9 cellular contexts compared by ENCODE assay signal in genomic region chr5:141657937-141658545, GRCh38. TPM values are rescaled to one million over a fixed set of nuclear protein-coding genes. Genes with fewer than 3 reads are reported as not detected.
DNase-seq lines count a peak whose midpoint lies in the region; ATAC-seq and TF ChIP-seq lines count a peak whose summit lies in the region.
"Had no signal": no experiment of that assay in that cellular context is flagged by ENCODE, and none has a peak within 500 bp of the region (broad histone marks: within the 10 kb centered on the region; RNA-seq: fewer than 3 reads in every experiment).

No MANE protein-coding gene starts in this region.

- no peaks in the 10 kb centered on the region for H3K9me3 Mint-ChIP-seq in activated CD8-positive, alpha-beta memory T cell treated with anti-CD3 and anti-CD28 coated beads, Interleukin-2, amount 10 ng/mL, durations not matched to agents 7 days and 5 days (ENCODE audit: low read depth)
- no peaks in the 10 kb centered on the region for H3K9me3 Mint-ChIP-seq in stimulated activated naive CD8-positive, alpha-beta T cell treated with anti-CD3 and anti-CD28 coated beads, Interleukin-15, amount 100 ng/mL, for 72 hours
- H3K9me3 Mint-ChIP-seq in glutamatergic neuron (ENCODE audit: unreplicated experiment) = peaks cover 7% of the 10 kb centered on the region

- peaks cover 3% of the 10 kb centered on the region for H3K36me3 Mint-ChIP-seq in activated CD8-positive, alpha-beta memory T cell treated with anti-CD3 and anti-CD28 coated beads, Interleukin-2, amount 10 ng/mL, durations not matched to agents 7 days and 5 days
- peaks cover 3% of the 10 kb centered on the region for H3K36me3 Mint-ChIP-seq in glutamatergic neuron (ENCODE audit: unreplicated experiment)

- CTCF ChIA-PET in activated CD8-positive, alpha-beta memory T cell treated with anti-CD3 and anti-CD28 coated beads, Interleukin-2, amount 10 ng/mL, durations not matched to agents 7 days and 5 days (lab: Charles Lee) = interaction anchor here (0.8 to 1.3 kb wide), 4 partner anchors 25 to 221 kb away, joined by 3 to 5 read pairs (median 4); partner anchors contain the start of genes DIAPH1 and PCDH1

- TF ChIP-seq CTCF in glutamatergic neuron (IDR thresholded peaks at IDR 0.05; ENCODE audit: partially characterized antibody, unreplicated experiment) = no peak

- no peaks in the 10 kb centered on the region for H3K27me3 Mint-ChIP-seq in activated CD8-positive, alpha-beta memory T cell treated with anti-CD3 and anti-CD28 coated beads, Interleukin-2, amount 10 ng/mL, durations not matched to agents 7 days and 5 days
- no peaks in the 10 kb centered on the region for H3K27me3 Mint-ChIP-seq in stimulated activated naive CD8-positive, alpha-beta T cell treated with anti-CD3 and anti-CD28 coated beads, Interleukin-15, amount 100 ng/mL, for 72 hours
- H3K27me3 Mint-ChIP-seq in glutamatergic neuron (ENCODE audit: unreplicated experiment) = peaks cover 8% of the 10 kb centered on the region

- DNase-seq in activated CD8-positive, alpha-beta memory T cell treated with anti-CD3 and anti-CD28 coated beads, Interleukin-2, amount 10 ng/mL, durations not matched to agents 7 days and 5 days = no peak
- no peak for DNase-seq in activated CD8-positive, alpha-beta memory T cell treated with anti-CD3 and anti-CD28 coated beads, Interleukin-2, amount 50 U/mL, for 4 hours
- DNase-seq in astrocyte of the hippocampus (ENCODE audit: low read depth, low spot score) = peak; percentile 81
- no peak for DNase-seq in stimulated activated naive CD8-positive, alpha-beta T cell treated with anti-CD3 and anti-CD28 coated beads, Interleukin-15, amount 100 ng/mL, for 72 hours
- DNase-seq in glutamatergic neuron = no peak
- DNase-seq: body of pancreas had no signal

- no peak overlapping the region for H3K4me3 Mint-ChIP-seq in activated CD8-positive, alpha-beta memory T cell treated with anti-CD3 and anti-CD28 coated beads, Interleukin-2, amount 10 ng/mL, durations not matched to agents 7 days and 5 days
- no peak overlapping the region for H3K4me3 Mint-ChIP-seq in stimulated activated naive CD8-positive, alpha-beta T cell treated with anti-CD3 and anti-CD28 coated beads, Interleukin-15, amount 100 ng/mL, for 72 hours
- no peak overlapping the region for H3K4me3 Mint-ChIP-seq in glutamatergic neuron (ENCODE audit: unreplicated experiment)

- H3K4me1 Mint-ChIP-seq in activated CD8-positive, alpha-beta memory T cell treated with anti-CD3 and anti-CD28 coated beads, Interleukin-2, amount 10 ng/mL, durations not matched to agents 7 days and 5 days = no peaks in the 10 kb centered on the region
- H3K4me1 Mint-ChIP-seq in stimulated activated naive CD8-positive, alpha-beta T cell treated with anti-CD3 and anti-CD28 coated beads, Interleukin-15, amount 100 ng/mL, for 72 hours = no peaks in the 10 kb centered on the region
- no peaks in the 10 kb centered on the region for H3K4me1 Mint-ChIP-seq in glutamatergic neuron (ENCODE audit: low read depth, unreplicated experiment)

- no peak overlapping the region for H3K27ac Mint-ChIP-seq in activated CD8-positive, alpha-beta memory T cell treated with anti-CD3 and anti-CD28 coated beads, Interleukin-2, amount 10 ng/mL, durations not matched to agents 7 days and 5 days
- H3K27ac Mint-ChIP-seq in stimulated activated naive CD8-positive, alpha-beta T cell treated with anti-CD3 and anti-CD28 coated beads, Interleukin-15, amount 100 ng/mL, for 72 hours = no peak overlapping the region
- H3K27ac Mint-ChIP-seq in glutamatergic neuron (ENCODE audit: unreplicated experiment) = no peak overlapping the region

- ATAC-seq in activated CD8-positive, alpha-beta memory T cell treated with anti-CD3 and anti-CD28 coated beads, Interleukin-2, amount 10 ng/mL, durations not matched to agents 7 days and 5 days = peak; percentile 51
- ATAC-seq in HG03196 (IDR thresholded peaks at IDR 0.05; ENCODE audit: unreplicated experiment) (peak; percentile 67), HG03159 (IDR thresholded peaks at IDR 0.05; ENCODE audit: unreplicated experiment) (no peak), esophagus mucosa (no peak)
- ATAC-seq in stimulated activated naive CD8-positive, alpha-beta T cell treated with anti-CD3 and anti-CD28 coated beads, Interleukin-15, amount 100 ng/mL, for 72 hours = peak; percentile 76
- ATAC-seq: body of pancreas had no signal

RNA-seq across cellular contexts. Expression of gene FCHSD1, which starts 6.8 kb away (rescaled TPM):
- total RNA-seq in activated CD8-positive, alpha-beta memory T cell treated with anti-CD3 and anti-CD28 coated beads, Interleukin-2, amount 10 ng/mL, durations not matched to agents 7 days and 5 days = 10 to 100 TPM; 46.5 to 64.1 TPM
- total RNA-seq in glutamatergic neuron (ENCODE audit: unreplicated experiment) = 25.8 TPM
- total RNA-seq in esophagus mucosa = 5.8 TPM

RNA-seq across cellular contexts. Expression of gene RELL2, which starts 21.2 kb away (rescaled TPM):
- 10 to 100 TPM; 28.0 to 35.8 TPM for total RNA-seq in activated CD8-positive, alpha-beta memory T cell treated with anti-CD3 and anti-CD28 coated beads, Interleukin-2, amount 10 ng/mL, durations not matched to agents 7 days and 5 days
- 12.6 TPM for total RNA-seq in glutamatergic neuron (ENCODE audit: unreplicated experiment)
- 4.5 TPM for total RNA-seq in esophagus mucosa

RNA-seq across cellular contexts. Expression of gene HDAC3, which starts 21.4 kb away (rescaled TPM):
- 10 to 100 TPM; 87.1 to 90.0 TPM for total RNA-seq in activated CD8-positive, alpha-beta memory T cell treated with anti-CD3 and anti-CD28 coated beads, Interleukin-2, amount 10 ng/mL, durations not matched to agents 7 days and 5 days
- 81.8 TPM for total RNA-seq in glutamatergic neuron (ENCODE audit: unreplicated experiment)
- 48.2 TPM for total RNA-seq in esophagus mucosa

RNA-seq across cellular contexts. Expression of gene ARAP3, which starts 24.0 kb away (rescaled TPM):
- total RNA-seq in activated CD8-positive, alpha-beta memory T cell treated with anti-CD3 and anti-CD28 coated beads, Interleukin-2, amount 10 ng/mL, durations not matched to agents 7 days and 5 days = 10 to 100 TPM in 1 of 2 experiments, 1 to 10 TPM in 1; 9.9 to 11.0 TPM
- total RNA-seq in glutamatergic neuron (ENCODE audit: unreplicated experiment) = 8.6 TPM
- 3.3 TPM for total RNA-seq in esophagus mucosa

RNA-seq across cellular contexts. Expression of gene DIAPH1, which starts 39.2 kb away (rescaled TPM):
- 100 to 1,000 TPM; 284 to 295 TPM for total RNA-seq in activated CD8-positive, alpha-beta memory T cell treated with anti-CD3 and anti-CD28 coated beads, Interleukin-2, amount 10 ng/mL, durations not matched to agents 7 days and 5 days
- total RNA-seq in glutamatergic neuron (ENCODE audit: unreplicated experiment) (51.6 TPM), esophagus mucosa (108 TPM)

Comparison
In these comparisons a context has a peak if more than half of its experiments do, and no peak if none do; other contexts are left out.
1. ATAC-seq: peak in activated CD8-positive, alpha-beta memory T cell treated with anti-CD3 and anti-CD28 coated beads, Interleukin-2, amount 10 ng/mL, durations not matched to agents 7 days and 5 days (single experiment), HG03196 (single experiment) and stimulated activated naive CD8-positive, alpha-beta T cell treated with anti-CD3 and anti-CD28 coated beads, Interleukin-15, amount 100 ng/mL, for 72 hours (single experiment); none in HG03159 (single experiment) and esophagus mucosa (single experiment).